ENCODE assay signal across 22 cellular contexts in genomic region chr4:36568575-36568974, GRCh38.
"Had no signal": no experiment of that assay in that cellular context is flagged by ENCODE, and none has a peak within 500 bp of the region (broad histone marks: within the 10 kb centered on the region; RNA-seq: fewer than 3 reads in every experiment).

No MANE protein-coding gene starts in this region.

- ATAC-seq: effector memory CD8-positive, alpha-beta T cell; foreskin keratinocyte; left cardiac atrium; left ventricle myocardium superior; natural killer cell; stimulated activated naive B cell treated with anti-CD40 and anti-IgM and Interleukin-4, amounts not matched to agents 10 μg/mL and 1 μg/mL and 100 μg/mL, for 72 hours; stimulated activated naive CD8-positive, alpha-beta T cell treated with anti-CD3 and anti-CD28 coated beads, Interleukin-15, amount 100 ng/mL, for 72 hours had no signal

- H3K27me3 Mint-ChIP-seq: dendritic cell treated with granulocyte-macrophage colony-stimulating factor and Interleukin-4, amounts not matched to agents 40 ng/mL and 50 ng/mL, for 4 days; stimulated activated naive CD8-positive, alpha-beta T cell treated with anti-CD3 and anti-CD28 coated beads, Interleukin-15, amount 100 ng/mL, for 72 hours had no signal

- H3K4me1 ChIP-seq: foreskin keratinocyte, right atrium auricular region, sigmoid colon, transverse colon had no signal

- H3K4me3 Mint-ChIP-seq: dendritic cell treated with granulocyte-macrophage colony-stimulating factor and Interleukin-4, amounts not matched to agents 40 ng/mL and 50 ng/mL, for 4 days; effector memory CD8-positive, alpha-beta T cell; natural killer cell; neural crest cell; stimulated activated naive B cell treated with anti-CD40 and anti-IgM and Interleukin-4, amounts not matched to agents 10 μg/mL and 1 μg/mL and 100 μg/mL, for 72 hours; stimulated activated naive CD8-positive, alpha-beta T cell treated with anti-CD3 and anti-CD28 coated beads, Interleukin-15, amount 100 ng/mL, for 72 hours had no signal

- H3K27ac Mint-ChIP-seq: dendritic cell treated with granulocyte-macrophage colony-stimulating factor and Interleukin-4, amounts not matched to agents 40 ng/mL and 50 ng/mL, for 4 days; effector memory CD8-positive, alpha-beta T cell; natural killer cell; stimulated activated naive B cell treated with anti-CD40 and anti-IgM and Interleukin-4, amounts not matched to agents 10 μg/mL and 1 μg/mL and 100 μg/mL, for 72 hours had no signal

- H3K27ac ChIP-seq: foreskin keratinocyte, ovary, right atrium auricular region, sigmoid colon, skin epidermis, thoracic aorta, transverse colon had no signal

- H3K4me1 Mint-ChIP-seq: natural killer cell; neural crest cell; stimulated activated naive B cell treated with anti-CD40 and anti-IgM and Interleukin-4, amounts not matched to agents 10 μg/mL and 1 μg/mL and 100 μg/mL, for 72 hours; stimulated activated naive CD8-positive, alpha-beta T cell treated with anti-CD3 and anti-CD28 coated beads, Interleukin-15, amount 100 ng/mL, for 72 hours had no signal

- DNase-seq: effector memory CD8-positive, alpha-beta T cell; erythroblast; kidney; left cardiac atrium; left ventricle myocardium superior; natural killer cell; nucleus accumbens; ovary; sigmoid colon; stimulated activated CD4-positive, alpha-beta T cell treated with anti-CD3 and anti-CD28 coated beads, Interleukin-2, amount 100 ng/mL, for 24 hours; stimulated activated CD4-positive, alpha-beta T cell treated with anti-CD3 and anti-CD28 coated beads, Interleukin-4, amount 100 ng/mL, for 4 hours; stimulated activated naive B cell treated with anti-CD40 and anti-IgM and Interleukin-4, amounts not matched to agents 10 μg/mL and 1 μg/mL and 100 μg/mL, for 72 hours; stimulated activated naive CD8-positive, alpha-beta T cell treated with anti-CD3 and anti-CD28 coated beads, Interleukin-15, amount 100 ng/mL, for 72 hours; transverse colon had no signal

- H3K9me3 ChIP-seq: ovary, right atrium auricular region, sigmoid colon, thoracic aorta, transverse colon had no signal

- H3K36me3 ChIP-seq: ovary, right atrium auricular region, sigmoid colon, thoracic aorta, transverse colon had no signal

- H3K36me3 Mint-ChIP-seq: natural killer cell; stimulated activated naive B cell treated with anti-CD40 and anti-IgM and Interleukin-4, amounts not matched to agents 10 μg/mL and 1 μg/mL and 100 μg/mL, for 72 hours had no signal

- H3K4me3 ChIP-seq: lung, ovary, right atrium auricular region, sigmoid colon, skin epidermis, thoracic aorta, transverse colon had no signal

- FAIRE-seq: colon, kidney had no signal

- H3K27me3 ChIP-seq: foreskin keratinocyte, ovary, right atrium auricular region, sigmoid colon, transverse colon had no signal
